Comparison of ENCODE assay signal across 12 cellular contexts in the genomic region with DNA sequence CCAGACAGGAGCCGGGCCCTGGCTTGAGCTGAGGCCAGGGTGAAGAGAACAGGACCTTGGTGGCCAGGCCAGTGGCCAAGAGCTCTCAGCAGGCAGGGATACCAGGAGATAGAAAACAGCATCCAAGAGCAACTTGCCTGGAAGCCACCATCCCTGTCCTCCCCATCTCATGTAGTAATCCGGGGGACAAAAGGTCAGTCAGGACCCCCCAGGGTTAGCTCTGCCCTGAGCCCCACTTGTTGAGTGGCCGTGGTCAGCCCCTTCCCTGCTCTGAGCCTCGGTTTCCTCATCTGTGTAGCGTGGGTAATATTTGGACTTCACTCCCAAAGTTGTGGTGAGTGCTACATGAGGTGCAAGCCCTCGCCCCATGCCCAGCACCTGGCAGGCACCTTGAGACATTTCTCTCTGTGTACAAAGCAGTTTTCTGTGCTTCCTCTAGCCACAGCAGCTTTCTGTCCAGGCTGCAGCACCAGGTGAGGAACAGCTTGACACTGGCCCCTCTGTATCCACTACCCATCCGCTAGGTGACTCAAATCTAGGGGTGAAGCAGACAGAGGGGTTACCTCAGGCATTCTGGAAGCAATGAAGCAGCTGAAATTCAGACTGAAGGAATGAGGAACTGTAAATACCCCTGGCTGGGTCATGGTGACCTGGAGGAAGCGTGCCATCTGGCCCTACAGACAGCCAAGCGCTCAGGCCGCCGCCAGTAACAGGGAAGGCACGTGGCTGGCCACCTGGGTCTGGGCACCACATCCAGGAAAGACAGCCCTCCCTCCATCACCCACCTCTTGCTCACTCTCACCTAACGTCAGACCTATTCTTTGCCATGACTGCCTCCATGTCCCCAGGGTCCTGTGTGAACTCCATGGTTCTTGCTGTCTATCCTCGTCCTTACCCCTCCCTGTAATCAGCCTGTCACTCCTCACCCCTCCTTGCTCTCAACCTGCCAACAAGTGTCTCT. TPM values are rescaled to one million over a fixed set of nuclear protein-coding genes. Genes with fewer than 3 reads are reported as not detected.
A peak's percentile ranks its signal among the peaks of the same experiment; 100 is the strongest.
DNase-seq lines count a peak whose midpoint lies in the region; ATAC-seq and TF ChIP-seq lines count a peak whose summit lies in the region.
"Had no signal": no experiment of that assay in that cellular context is flagged by ENCODE, and none has a peak within 500 bp of the region (broad histone marks: within the 10 kb centered on the region; RNA-seq: fewer than 3 reads in every experiment).

No MANE protein-coding gene starts in this region.

- peaks cover 63% of the 10 kb centered on the region for H3K36me3 Mint-ChIP-seq in activated naive CD4-positive, alpha-beta T cell treated with anti-CD3 and anti-CD28 coated beads for 36 hours (ENCODE audit: low read depth)
- H3K36me3 Mint-ChIP-seq in activated T-helper 2 cell treated with anti-CD3 and anti-CD28 coated beads, Interferon-gamma antibody, Interleukin-2, Interleukin-4, amounts not matched to agents 10 μg/mL and 5 μg/mL and 100 μg/mL, durations not matched to agents 14 hours and 24 hours and 36 hours (ENCODE audit: low read depth) = peaks cover 88% of the 10 kb centered on the region

- H3K9me3 Mint-ChIP-seq in activated naive CD4-positive, alpha-beta T cell treated with anti-CD3 and anti-CD28 coated beads for 36 hours = no peaks in the 10 kb centered on the region
- no peaks in the 10 kb centered on the region for H3K9me3 Mint-ChIP-seq in activated T-helper 2 cell treated with anti-CD3 and anti-CD28 coated beads, Interferon-gamma antibody, Interleukin-2, Interleukin-4, amounts not matched to agents 10 μg/mL and 5 μg/mL and 100 μg/mL, durations not matched to agents 14 hours and 24 hours and 36 hours

- H3K9me3 ChIP-seq in lower lobe of right lung (no peaks in the 10 kb centered on the region), upper lobe of left lung (no peaks in the 10 kb centered on the region)
- H3K9me3 ChIP-seq: BE2C had no signal

- H3K4me3 ChIP-seq in lower lobe of right lung (no peak overlapping the region), upper lobe of left lung (no peak overlapping the region)

- H3K36me3 ChIP-seq in lower lobe of right lung (peaks cover 45% of the 10 kb centered on the region), upper lobe of left lung (peaks cover 0 to 54% (median 23%) of the 10 kb centered on the region in 4 donors)
- H3K36me3 ChIP-seq: BE2C had no signal

- H3K27me3 ChIP-seq in lower lobe of right lung (ENCODE audit: low read depth) (no peaks in the 10 kb centered on the region), upper lobe of left lung (no peaks in the 10 kb centered on the region)
- H3K27me3 ChIP-seq: BE2C had no signal

- peak; percentile 46 for DNase-seq in activated naive CD4-positive, alpha-beta T cell treated with anti-CD3 and anti-CD28 coated beads for 36 hours
- no peak for DNase-seq in activated naive CD4-positive, alpha-beta T cell treated with anti-CD3 and anti-CD28 coated beads, Interleukin-2, amount 50 U/mL, for 16 hours
- no peak for DNase-seq in activated T-helper 2 cell treated with anti-CD3 and anti-CD28 coated beads, Interferon-gamma antibody, Interleukin-2, Interleukin-4, amounts not matched to agents 10 μg/mL and 5 μg/mL and 100 μg/mL, durations not matched to agents 14 hours and 24 hours and 36 hours (ENCODE audit: low spot score)
- DNase-seq in lower lobe of right lung (no peak), upper lobe of left lung (peak; percentile 57 to 81), H4 (ENCODE audit: low spot score) (no peak)
- DNase-seq: BE2C, cortex of kidney, NCI-H1436, T-helper 9 cell had no signal

- peak overlapping the region; percentile 100 for H3K27ac Mint-ChIP-seq in activated naive CD4-positive, alpha-beta T cell treated with anti-CD3 and anti-CD28 coated beads for 36 hours
- peak overlapping the region; percentile 100 for H3K27ac Mint-ChIP-seq in activated T-helper 2 cell treated with anti-CD3 and anti-CD28 coated beads, Interferon-gamma antibody, Interleukin-2, Interleukin-4, amounts not matched to agents 10 μg/mL and 5 μg/mL and 100 μg/mL, durations not matched to agents 14 hours and 24 hours and 36 hours

- ATAC-seq in lower lobe of right lung (no peak), upper lobe of left lung (ENCODE audit: low FRiP score in 2 of 2) (no peak), HG03439 (IDR thresholded peaks at IDR 0.05; ENCODE audit: unreplicated experiment) (no peak), HG02885 (IDR thresholded peaks at IDR 0.05; ENCODE audit: poor library complexity, unreplicated experiment) (no peak)

- H3K4me1 ChIP-seq in lower lobe of right lung (peaks cover 99% of the 10 kb centered on the region), upper lobe of left lung (peaks cover 73 to 100% (median 99%) of the 10 kb centered on the region in 4 donors)

- peaks cover 78% of the 10 kb centered on the region for H3K4me1 Mint-ChIP-seq in activated naive CD4-positive, alpha-beta T cell treated with anti-CD3 and anti-CD28 coated beads for 36 hours (ENCODE audit: low read depth)
- peaks cover 62% of the 10 kb centered on the region for H3K4me1 Mint-ChIP-seq in activated T-helper 2 cell treated with anti-CD3 and anti-CD28 coated beads, Interferon-gamma antibody, Interleukin-2, Interleukin-4, amounts not matched to agents 10 μg/mL and 5 μg/mL and 100 μg/mL, durations not matched to agents 14 hours and 24 hours and 36 hours (ENCODE audit: low read depth)

- H3K27ac ChIP-seq in lower lobe of right lung (peak overlapping the region; percentile 91), upper lobe of left lung (peak overlapping the region; percentile 94 to 96 (median 95))

- H3K4me3 Mint-ChIP-seq in activated naive CD4-positive, alpha-beta T cell treated with anti-CD3 and anti-CD28 coated beads for 36 hours = peak overlapping the region; percentile 96
- peak overlapping the region; percentile 95 for H3K4me3 Mint-ChIP-seq in activated T-helper 2 cell treated with anti-CD3 and anti-CD28 coated beads, Interferon-gamma antibody, Interleukin-2, Interleukin-4, amounts not matched to agents 10 μg/mL and 5 μg/mL and 100 μg/mL, durations not matched to agents 14 hours and 24 hours and 36 hours (ENCODE audit: low read depth)

- WGBS in upper lobe of left lung, 2 donors = 54 to 71% methylated on average over 11 to 14 of the region's 14 CpGs

- TF ChIP-seq POLR2A in upper lobe of left lung (IDR thresholded peaks at IDR 0.05) = no peak

- TF ChIP-seq CTCF in lower lobe of right lung (IDR thresholded peaks at IDR 0.05) = no peak
- TF ChIP-seq CTCF in upper lobe of left lung (IDR thresholded peaks at IDR 0.05) = no peak

- TF ChIP-seq EP300 in upper lobe of left lung (IDR thresholded peaks at IDR 0.05) = peak in 1 of 4 donors; percentile 39

- H3K27me3 Mint-ChIP-seq in activated naive CD4-positive, alpha-beta T cell treated with anti-CD3 and anti-CD28 coated beads for 36 hours (ENCODE audit: low read depth) = no peaks in the 10 kb centered on the region
- no peaks in the 10 kb centered on the region for H3K27me3 Mint-ChIP-seq in activated T-helper 2 cell treated with anti-CD3 and anti-CD28 coated beads, Interferon-gamma antibody, Interleukin-2, Interleukin-4, amounts not matched to agents 10 μg/mL and 5 μg/mL and 100 μg/mL, durations not matched to agents 14 hours and 24 hours and 36 hours (ENCODE audit: low read depth)

- intact Hi-C loops in activated naive CD4-positive, alpha-beta T cell treated with anti-CD3 and anti-CD28 coated beads for 36 hours (cut with micrococcal nuclease) = no loop called here
- intact Hi-C loops in activated T-helper 2 cell treated with anti-CD3 and anti-CD28 coated beads, Interferon-gamma antibody, Interleukin-2, Interleukin-4, amounts not matched to agents 10 μg/mL and 5 μg/mL and 100 μg/mL, durations not matched to agents 14 hours and 24 hours and 36 hours (cut with micrococcal nuclease) = loop anchor here (5.0 kb wide), 2 partner anchors 268 to 368 kb away; partner anchors contain the start of gene GNAI2
- intact Hi-C loops in lower lobe of right lung (cut with DNase I) = no loop called here

- CTCF ChIA-PET in activated naive CD4-positive, alpha-beta T cell treated with anti-CD3 and anti-CD28 coated beads for 36 hours (lab: Charles Lee) = interaction anchor here (0.8 to 11.1 kb wide), 10 partner anchors 8 to 261 kb away, joined by 3 to 234 read pairs (median 5); partner anchors contain the start of genes C3orf18 and HEMK1

RNA-seq across cellular contexts. Expression of gene CISH, which starts 6.7 kb away (rescaled TPM):
- total RNA-seq in activated naive CD4-positive, alpha-beta T cell treated with anti-CD3 and anti-CD28 coated beads for 36 hours = 100 to 1,000 TPM; 136 to 138 TPM
- total RNA-seq in activated T-helper 2 cell treated with anti-CD3 and anti-CD28 coated beads, Interferon-gamma antibody, Interleukin-2, Interleukin-4, amounts not matched to agents 10 μg/mL and 5 μg/mL and 100 μg/mL, durations not matched to agents 14 hours and 24 hours and 36 hours = 351 and 355 TPM in 2 replicates
- total RNA-seq in lower lobe of right lung = 48.8 TPM
- 10 to 100 TPM; 35.8 to 66.9 (median 43.1) TPM for total RNA-seq in upper lobe of left lung
- 0.23 and 1.3 TPM in 2 replicates for total RNA-seq in H4 (2014; rRNA removed; shearing (Covaris generic))

RNA-seq across cellular contexts. Expression of gene MAPKAPK3, which starts 12.0 kb away (rescaled TPM):
- total RNA-seq in activated naive CD4-positive, alpha-beta T cell treated with anti-CD3 and anti-CD28 coated beads for 36 hours = 100 to 1,000 TPM; 105 to 106 TPM
- 178 and 190 TPM in 2 replicates for total RNA-seq in activated T-helper 2 cell treated with anti-CD3 and anti-CD28 coated beads, Interferon-gamma antibody, Interleukin-2, Interleukin-4, amounts not matched to agents 10 μg/mL and 5 μg/mL and 100 μg/mL, durations not matched to agents 14 hours and 24 hours and 36 hours
- total RNA-seq in lower lobe of right lung = 68.6 TPM
- total RNA-seq in upper lobe of left lung = 100 to 1,000 TPM in 1 of 6 donors, 10 to 100 TPM in 5; 30.2 to 102 (median 70.1) TPM
- 25.5 and 28.6 TPM in 2 replicates for total RNA-seq in H4 (2014; rRNA removed; shearing (Covaris generic))

RNA-seq across cellular contexts. Expression of gene HEMK1, which starts 35.6 kb away (rescaled TPM):
- 10 to 100 TPM; 27.0 to 30.4 TPM for total RNA-seq in activated naive CD4-positive, alpha-beta T cell treated with anti-CD3 and anti-CD28 coated beads for 36 hours
- 61.7 and 68.7 TPM in 2 replicates for total RNA-seq in activated T-helper 2 cell treated with anti-CD3 and anti-CD28 coated beads, Interferon-gamma antibody, Interleukin-2, Interleukin-4, amounts not matched to agents 10 μg/mL and 5 μg/mL and 100 μg/mL, durations not matched to agents 14 hours and 24 hours and 36 hours
- total RNA-seq in lower lobe of right lung (28.4 TPM), upper lobe of left lung (10 to 100 TPM in 3 of 6 donors, 1 to 10 TPM in 3; 5.0 to 25.3 (median 9.6) TPM)
- 5.6 and 7.3 TPM in 2 replicates for total RNA-seq in H4 (2014; rRNA removed; shearing (Covaris generic))

RNA-seq across cellular contexts. Expression of gene C3orf18, which starts 37.4 kb away (rescaled TPM):
- total RNA-seq in activated naive CD4-positive, alpha-beta T cell treated with anti-CD3 and anti-CD28 coated beads for 36 hours = 1 to 10 TPM; 3.1 to 3.8 TPM
- 35.2 and 37.2 TPM in 2 replicates for total RNA-seq in activated T-helper 2 cell treated with anti-CD3 and anti-CD28 coated beads, Interferon-gamma antibody, Interleukin-2, Interleukin-4, amounts not matched to agents 10 μg/mL and 5 μg/mL and 100 μg/mL, durations not matched to agents 14 hours and 24 hours and 36 hours
- total RNA-seq in lower lobe of right lung = 6.7 TPM
- 1 to 10 TPM; 4.7 to 7.5 (median 5.7) TPM for total RNA-seq in upper lobe of left lung
- 0.41 and 0.68 TPM in 2 replicates for total RNA-seq in H4 (2014; rRNA removed; shearing (Covaris generic))

Comparison
In these comparisons a context has a peak if more than half of its experiments do, and no peak if none do; other contexts are left out.
1. DNase-seq: peak in activated naive CD4-positive, alpha-beta T cell treated with anti-CD3 and anti-CD28 coated beads for 36 hours (single experiment) and upper lobe of left lung (2 of 2); none in activated naive CD4-positive, alpha-beta T cell treated with anti-CD3 and anti-CD28 coated beads, Interleukin-2, amount 50 U/mL, for 16 hours (single experiment), activated T-helper 2 cell treated with anti-CD3 and anti-CD28 coated beads, Interferon-gamma antibody, Interleukin-2, Interleukin-4, amounts not matched to agents 10 μg/mL and 5 μg/mL and 100 μg/mL, durations not matched to agents 14 hours and 24 hours and 36 hours (single experiment), lower lobe of right lung (single experiment) and H4 (single experiment).
2. RNA of gene CISH, which starts 6.7 kb away (total RNA-seq): 351 to 355 TPM in activated T-helper 2 cell treated with anti-CD3 and anti-CD28 coated beads, Interferon-gamma antibody, Interleukin-2, Interleukin-4, amounts not matched to agents 10 μg/mL and 5 μg/mL and 100 μg/mL, durations not matched to agents 14 hours and 24 hours and 36 hours, 136 to 138 TPM in activated naive CD4-positive, alpha-beta T cell treated with anti-CD3 and anti-CD28 coated beads for 36 hours, 48.8 TPM in lower lobe of right lung (single experiment) and 35.8 to 66.9 TPM in upper lobe of left lung; 0.23 to 1.3 TPM in H4; every median in the first group is over 10 times any median in the second.